Comparison of ENCODE assay signal across 1 cellular context in the genomic region with DNA sequence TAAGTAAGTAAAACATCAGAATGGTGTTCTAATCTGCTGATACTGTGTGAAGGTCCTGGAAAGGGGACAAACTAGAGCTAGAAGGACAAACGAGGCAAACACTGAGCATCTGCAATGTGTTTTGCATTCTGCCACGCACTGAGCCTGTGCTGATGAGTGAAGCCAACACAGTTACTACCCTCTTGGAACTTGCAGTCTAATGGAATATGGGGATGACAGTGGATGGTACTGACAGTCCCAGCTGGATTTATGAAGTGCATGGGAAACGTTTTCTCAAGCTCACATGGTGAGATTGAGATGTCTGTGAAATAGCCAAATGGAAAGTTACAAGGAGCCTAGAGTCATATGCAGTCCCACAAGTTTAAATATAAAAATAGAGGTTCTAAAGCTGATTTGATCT.
TF ChIP-seq lines count a peak whose summit lies in the region.

No MANE protein-coding gene starts in this region.

TF ChIP-seq in IMR-90, 13 proteins besides CTCF, POLR2A, EP300 and RAD21 (continued from another document):
- no peak for TF ChIP-seq MXI1 (IDR thresholded peaks at IDR 0.05; ENCODE audit: borderline replicate concordance, low read depth, low read length)
- TF ChIP-seq CHD1 (IDR thresholded peaks at IDR 0.05; ENCODE audit: low read depth, low read length) = no peak
- TF ChIP-seq, protein P1, sequence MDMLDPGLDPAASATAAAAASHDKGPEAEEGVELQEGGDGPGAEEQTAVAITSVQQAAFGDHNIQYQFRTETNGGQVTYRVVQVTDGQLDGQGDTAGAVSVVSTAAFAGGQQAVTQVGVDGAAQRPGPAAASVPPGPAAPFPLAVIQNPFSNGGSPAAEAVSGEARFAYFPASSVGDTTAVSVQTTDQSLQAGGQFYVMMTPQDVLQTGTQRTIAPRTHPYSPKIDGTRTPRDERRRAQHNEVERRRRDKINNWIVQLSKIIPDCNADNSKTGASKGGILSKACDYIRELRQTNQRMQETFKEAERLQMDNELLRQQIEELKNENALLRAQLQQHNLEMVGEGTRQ (IDR thresholded peaks at IDR 0.05; ENCODE audit: low read depth, low read length) = no peak
- TF ChIP-seq CEBPB (IDR thresholded peaks at IDR 0.05; ENCODE audit: low read depth, low read length) = no peak
- no peak for TF ChIP-seq MAZ (IDR thresholded peaks at IDR 0.05; ENCODE audit: borderline replicate concordance, low read depth, low read length)
- no peak for TF ChIP-seq BHLHE40 (IDR thresholded peaks at IDR 0.05; ENCODE audit: low read depth, low read length)
TF ChIP-seq in IMR-90: peak in this region for 0.
